In the genomic region with DNA sequence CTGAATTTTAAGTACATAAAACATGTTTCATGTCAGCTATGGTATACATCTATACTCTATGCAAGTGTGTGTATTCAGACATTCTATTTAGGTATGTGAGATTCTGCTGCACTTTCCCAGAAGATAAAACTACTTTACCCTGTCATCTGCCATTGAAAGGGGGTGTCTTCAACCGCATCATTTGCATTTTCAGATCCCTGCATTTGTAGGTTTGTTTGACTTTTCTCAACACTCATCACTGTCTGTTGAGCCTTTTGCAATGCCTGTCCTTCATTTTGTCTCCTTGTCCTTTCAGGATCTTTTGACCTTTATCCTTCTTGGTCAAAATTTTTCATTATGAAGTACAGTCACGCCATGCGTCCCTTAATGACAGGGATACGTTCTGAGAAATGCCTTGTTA, we compare ENCODE assay signal across 15 cellular contexts.
A peak's percentile ranks its signal among the peaks of the same experiment; 100 is the strongest.
DNase-seq lines count a peak whose midpoint lies in the region; ATAC-seq, FAIRE-seq and TF ChIP-seq lines count a peak whose summit lies in the region.
"Had no signal": no experiment of that assay in that cellular context is flagged by ENCODE, and none has a peak within 500 bp of the region (broad histone marks: within the 10 kb centered on the region; RNA-seq: fewer than 3 reads in every experiment).

No MANE protein-coding gene starts in this region.

- TF ChIP-seq POLR2A in GM12892 (IDR thresholded peaks at IDR 0.05; ENCODE audit: low read depth, low read length) = no peak

- intact Hi-C loops in cardiac septum (cut with DNase I) = no loop called here

- ATAC-seq in GM19455 (IDR thresholded peaks at IDR 0.05; ENCODE audit: unreplicated experiment) (peak; percentile 73), HG02852 (IDR thresholded peaks at IDR 0.05; ENCODE audit: unreplicated experiment) (peak; percentile 87), HG03565 (IDR thresholded peaks at IDR 0.05; ENCODE audit: unreplicated experiment) (peak; percentile 72)
- ATAC-seq: T-cell had no signal

- DNase-seq in GM12892 (ENCODE audit: insufficient read length) (no peak), cardiac septum (ENCODE audit: low spot score) (no peak)
- DNase-seq in stimulated activated CD4-positive, alpha-beta T cell treated with anti-CD3 and anti-CD28 coated beads, Interleukin-4, amount 100 ng/mL, for 24 hours = no peak
- no peak for DNase-seq in stimulated activated CD4-positive, alpha-beta T cell treated with anti-CD3 and anti-CD28 coated beads, Interleukin-12 subunit alpha, Interleukin-12 subunit beta, amount 100 ng/mL, for 4 hours
- DNase-seq in stimulated activated CD4-positive, alpha-beta T cell treated with anti-CD3 and anti-CD28 coated beads, Interleukin-1b, Interleukin-23, amount 100 ng/mL, for 48 hours = no peak
- DNase-seq: ACHN; activated CD4-positive, alpha-beta T cell treated with anti-CD3 and anti-CD28 coated beads for 48 hours; foreskin fibroblast; GOT3; PC-9; T-cell; uterus had no signal

- peak; percentile 77 for FAIRE-seq in GM12892 (lab: Jason Lieb, UNC)
